8 cellular contexts compared by ENCODE assay signal in the genomic region with DNA sequence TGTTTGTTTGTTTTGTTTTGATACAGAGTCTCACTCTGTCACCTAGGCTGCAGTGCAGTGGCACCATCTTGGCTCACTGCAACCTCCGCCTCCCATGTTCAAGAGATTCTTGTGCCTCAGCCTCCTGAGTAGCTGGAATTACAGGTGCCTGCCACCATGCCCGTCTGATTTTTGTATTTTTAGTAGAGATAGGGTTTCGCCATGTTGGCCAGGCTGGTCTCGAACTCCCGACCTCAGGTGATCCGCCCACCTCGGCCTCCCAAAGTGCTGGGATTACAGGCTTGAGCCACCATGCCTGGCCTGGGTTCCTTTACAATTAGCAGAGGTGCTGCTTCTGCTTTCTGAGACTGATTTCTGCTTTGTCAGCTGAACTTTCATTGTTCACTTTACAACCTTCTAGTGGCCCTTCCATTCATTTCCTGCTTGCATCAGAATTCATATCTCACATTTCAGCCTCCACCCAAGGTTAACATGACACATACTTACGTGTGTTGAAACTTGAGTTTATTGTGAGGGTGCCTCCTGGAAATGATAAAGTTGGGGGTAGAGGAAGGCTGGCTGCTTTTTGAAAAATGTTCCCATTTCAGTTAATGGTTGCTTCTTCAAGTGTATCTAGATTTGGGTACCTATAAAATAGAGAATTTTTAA.
DNase-seq lines count a peak whose midpoint lies in the region; TF ChIP-seq lines count a peak whose summit lies in the region.
"Not testable (repeated sequence)": the region's sequence is repeated elsewhere in the genome, so short reads cannot be mapped to it uniquely, and the experiment has no call there.

No MANE protein-coding gene starts in this region.

- peak overlapping the region; percentile 97 for H3K27ac ChIP-seq in epithelial cell of prostate

- not testable (repeated sequence) for H3K4me3 Mint-ChIP-seq in activated naive CD4-positive, alpha-beta T cell treated with anti-CD3 and anti-CD28 coated beads, Interleukin-2, amount 10 ng/mL, durations not matched to agents 7 days and 5 days

- not testable (repeated sequence) for H3K4me3 ChIP-seq in AG09309 (ENCODE audit: control insufficient read depth, low read depth, low read length); skeletal muscle cell (ENCODE audit: low read depth, low read length)

- peak; percentile 80 for DNase-seq in AG09309 (ENCODE audit: low read depth)
- peak; percentile 86 for DNase-seq in HCEC 1CT
- peak; percentile 39 for DNase-seq in NCI-H2196 (lab: John Stamatoyannopoulos, UW; ENCODE audit: unreplicated experiment)
- peak; percentile 64 for DNase-seq in SW480 (ENCODE audit: low spot score)
- DNase-seq in activated naive CD4-positive, alpha-beta T cell treated with anti-CD3 and anti-CD28 coated beads, Interleukin-2, amount 10 ng/mL, durations not matched to agents 7 days and 5 days = not testable (repeated sequence)
- peak; percentile 82 for DNase-seq in epithelial cell of prostate (ENCODE audit: low read depth, low spot score)
- peak; percentile 81 for DNase-seq in kidney tubule cell (ENCODE audit: low spot score)
- DNase-seq in skeletal muscle cell (ENCODE audit: low read depth) = peak; percentile 59

- CTCF ChIA-PET in activated naive CD4-positive, alpha-beta T cell treated with anti-CD3 and anti-CD28 coated beads, Interleukin-2, amount 10 ng/mL, durations not matched to agents 7 days and 5 days (lab: Charles Lee) = interaction anchor here (0.7 to 1.2 kb wide), 2 partner anchors 20 to 1364 kb away, joined by 3 read pairs; a partner anchor contains a TSS

- peak overlapping the region; percentile 88 for H3K27ac Mint-ChIP-seq in activated naive CD4-positive, alpha-beta T cell treated with anti-CD3 and anti-CD28 coated beads, Interleukin-2, amount 10 ng/mL, durations not matched to agents 7 days and 5 days

- H3K4me1 Mint-ChIP-seq in activated naive CD4-positive, alpha-beta T cell treated with anti-CD3 and anti-CD28 coated beads, Interleukin-2, amount 10 ng/mL, durations not matched to agents 7 days and 5 days = peaks cover 55% of the 10 kb centered on the region

- not testable (repeated sequence) for H3K27me3 Mint-ChIP-seq in activated naive CD4-positive, alpha-beta T cell treated with anti-CD3 and anti-CD28 coated beads, Interleukin-2, amount 10 ng/mL, durations not matched to agents 7 days and 5 days

- peaks cover 20% of the 10 kb centered on the region for H3K36me3 Mint-ChIP-seq in activated naive CD4-positive, alpha-beta T cell treated with anti-CD3 and anti-CD28 coated beads, Interleukin-2, amount 10 ng/mL, durations not matched to agents 7 days and 5 days

- not testable (repeated sequence) for H3K9me3 Mint-ChIP-seq in activated naive CD4-positive, alpha-beta T cell treated with anti-CD3 and anti-CD28 coated beads, Interleukin-2, amount 10 ng/mL, durations not matched to agents 7 days and 5 days

- not testable (repeated sequence) for TF ChIP-seq CTCF in AG09309 (IDR thresholded peaks at IDR 0.05; ENCODE audit: control insufficient read depth, insufficient read depth, low read depth, low read length, missing control alignments)
